ENCODE assay signal across 18 cellular contexts in genomic region chr21:31176080-31176551, GRCh38.
DNase-seq lines count a peak whose midpoint lies in the region; ATAC-seq, FAIRE-seq and TF ChIP-seq lines count a peak whose summit lies in the region.
"Had no signal": no experiment of that assay in that cellular context is flagged by ENCODE, and none has a peak within 500 bp of the region (broad histone marks: within the 10 kb centered on the region; RNA-seq: fewer than 3 reads in every experiment).

No MANE protein-coding gene starts in this region.

- CTCF ChIA-PET in activated CD8-positive, alpha-beta T cell treated with anti-CD3 and anti-CD28 coated beads for 36 hours (lab: Charles Lee) = interaction anchor here (1.2 to 2.6 kb wide), 3 partner anchors 17 to 405 kb away, joined by 3 to 11 read pairs (median 11); no protein-coding TSS in a partner anchor
- CTCF ChIA-PET in naive thymus-derived CD4-positive, alpha-beta T cell (lab: Charles Lee) = interaction anchor here (0.8 to 4.2 kb wide), 9 partner anchors 11 to 405 kb away, joined by 3 to 19 read pairs (median 4); no protein-coding TSS in a partner anchor

- peak overlapping the region; percentile 42 for H3K4me3 Mint-ChIP-seq in activated T-cell treated with anti-CD3 and anti-CD28 coated beads, Interleukin-2, amount 50 U/mL, for 4 hours
- no peak overlapping the region for H3K4me3 Mint-ChIP-seq in activated CD8-positive, alpha-beta T cell treated with anti-CD3 and anti-CD28 coated beads for 36 hours
- H3K4me3 Mint-ChIP-seq in naive thymus-derived CD4-positive, alpha-beta T cell = peak overlapping the region; percentile 22 to 91 (median 72)
- H3K4me3 Mint-ChIP-seq: activated naive CD8-positive, alpha-beta T cell treated with anti-CD3 and anti-CD28 coated beads, Interleukin-2, amount 10 ng/mL, durations not matched to agents 7 days and 5 days; central memory CD8-positive, alpha-beta T cell had no signal

- intact Hi-C loops in activated CD8-positive, alpha-beta T cell treated with anti-CD3 and anti-CD28 coated beads for 36 hours (cut with micrococcal nuclease) = no loop called here
- intact Hi-C loops in naive thymus-derived CD4-positive, alpha-beta T cell (cut with micrococcal nuclease) = no loop called here

- H3K36me3 ChIP-seq in naive thymus-derived CD4-positive, alpha-beta T cell (ENCODE audit: control insufficient read depth in 2 of 3, insufficient read depth in 3 of 3, low read length in 3 of 3) = peaks cover 0 to 4% (median 0%) of the 10 kb centered on the region in 3 experiments
- H3K36me3 ChIP-seq: spleen had no signal

- POLR2A ChIA-PET in activated CD8-positive, alpha-beta T cell treated with anti-CD3 and anti-CD28 coated beads for 36 hours (lab: Charles Lee) = interaction anchor here (0.9 to 4.6 kb wide), 4 partner anchors 15 to 382 kb away, joined by 3 to 19 read pairs (median 4); no protein-coding TSS in a partner anchor
- POLR2A ChIA-PET in naive thymus-derived CD4-positive, alpha-beta T cell (lab: Charles Lee) = interaction anchor here (1.1 to 21.5 kb wide), 7 partner anchors 8 to 75 kb away, joined by 3 to 332 read pairs (median 9); no protein-coding TSS in a partner anchor

- no peak overlapping the region for H3K4me3 ChIP-seq in NB4 (ENCODE audit: low read depth, low read length)
- H3K4me3 ChIP-seq in naive thymus-derived CD4-positive, alpha-beta T cell (ENCODE audit: low read length) = peak overlapping the region; percentile 0
- H3K4me3 ChIP-seq: spleen had no signal

- no peak for DNase-seq in activated T-cell treated with anti-CD3 and anti-CD28 coated beads, Interleukin-2, amount 50 U/mL, for 4 hours
- DNase-seq in activated T-cell treated with anti-CD3 and anti-CD28 coated beads, Interleukin-2, amount 50 U/mL, for 1 hour = no peak
- DNase-seq in NB4 (ENCODE audit: low read depth) = peak; percentile 19
- no peak for DNase-seq in activated CD8-positive, alpha-beta T cell treated with anti-CD3 and anti-CD28 coated beads for 36 hours
- no peak for DNase-seq in naive thymus-derived CD4-positive, alpha-beta T cell
- no peak for DNase-seq in stimulated activated naive CD4-positive, alpha-beta T cell treated with Interleukin-2 at 50 U/mL for 16 hours (lab: John Stamatoyannopoulos, UW)
- DNase-seq in RCC 7860 (ENCODE audit: low spot score) = no peak
- no peak for DNase-seq in DMS79 (lab: John Stamatoyannopoulos, UW)
- DNase-seq: activated naive CD8-positive, alpha-beta T cell treated with anti-CD3 and anti-CD28 coated beads, Interleukin-2, amount 10 ng/mL, durations not matched to agents 7 days and 5 days; DND-41; glutamatergic neuron; NCI-H1105 treated with DMSO at 0.1 percent for 48 hours; NCI-H2171 treated with DMSO at 0.1 percent for 48 hours; spleen had no signal

- peaks cover 11 to 81% of the 10 kb centered on the region in 2 donors for H3K4me1 ChIP-seq in naive thymus-derived CD4-positive, alpha-beta T cell (ENCODE audit: control insufficient read depth in 2 of 2, insufficient read depth in 2 of 2, low read length in 2 of 2)
- H3K4me1 ChIP-seq: parathyroid adenoma had no signal

- peak overlapping the region; percentile 11 for H3K27ac Mint-ChIP-seq in activated CD8-positive, alpha-beta T cell treated with anti-CD3 and anti-CD28 coated beads for 36 hours
- H3K27ac Mint-ChIP-seq in naive thymus-derived CD4-positive, alpha-beta T cell = peak overlapping the region; percentile 58 to 96 (median 88)
- H3K27ac Mint-ChIP-seq: activated naive CD8-positive, alpha-beta T cell treated with anti-CD3 and anti-CD28 coated beads, Interleukin-2, amount 10 ng/mL, durations not matched to agents 7 days and 5 days had no signal

- no peak for TF ChIP-seq CTCF in NB4 (IDR thresholded peaks at IDR 0.05; ENCODE audit: low read depth, low read length)
- no peak for TF ChIP-seq CTCF in activated CD8-positive, alpha-beta T cell treated with anti-CD3 and anti-CD28 coated beads for 36 hours (IDR thresholded peaks at IDR 0.05)

- H3K27me3 Mint-ChIP-seq in activated T-cell treated with anti-CD3 and anti-CD28 coated beads, Interleukin-2, amount 50 U/mL, for 4 hours (ENCODE audit: low read depth) = no peaks in the 10 kb centered on the region
- H3K27me3 Mint-ChIP-seq in activated CD8-positive, alpha-beta T cell treated with anti-CD3 and anti-CD28 coated beads for 36 hours = no peaks in the 10 kb centered on the region
- no peaks in the 10 kb centered on the region for H3K27me3 Mint-ChIP-seq in naive thymus-derived CD4-positive, alpha-beta T cell
- H3K27me3 Mint-ChIP-seq: activated naive CD8-positive, alpha-beta T cell treated with anti-CD3 and anti-CD28 coated beads, Interleukin-2, amount 10 ng/mL, durations not matched to agents 7 days and 5 days; central memory CD8-positive, alpha-beta T cell had no signal

- H3K9me3 ChIP-seq in naive thymus-derived CD4-positive, alpha-beta T cell (ENCODE audit: control insufficient read depth in 2 of 3, low read length in 3 of 3) = no peaks in the 10 kb centered on the region
- H3K9me3 ChIP-seq: spleen had no signal

- TF ChIP-seq POLR2A in NB4 (IDR thresholded peaks at IDR 0.05; ENCODE audit: extremely low read depth, insufficient read length) = no peak

- no peaks in the 10 kb centered on the region for H3K9me3 Mint-ChIP-seq in activated T-cell treated with anti-CD3 and anti-CD28 coated beads, Interleukin-2, amount 50 U/mL, for 4 hours
- H3K9me3 Mint-ChIP-seq in activated CD8-positive, alpha-beta T cell treated with anti-CD3 and anti-CD28 coated beads for 36 hours = no peaks in the 10 kb centered on the region
- peaks cover 0 to under 1% (median 0%) of the 10 kb centered on the region in 11 donors for H3K9me3 Mint-ChIP-seq in naive thymus-derived CD4-positive, alpha-beta T cell
- H3K9me3 Mint-ChIP-seq: activated naive CD8-positive, alpha-beta T cell treated with anti-CD3 and anti-CD28 coated beads, Interleukin-2, amount 10 ng/mL, durations not matched to agents 7 days and 5 days; central memory CD8-positive, alpha-beta T cell had no signal

- peak overlapping the region; percentile 71 for H3K27ac ChIP-seq in naive thymus-derived CD4-positive, alpha-beta T cell (ENCODE audit: low read depth, low read length)
- H3K27ac ChIP-seq: parathyroid adenoma had no signal

- H3K36me3 Mint-ChIP-seq in activated T-cell treated with anti-CD3 and anti-CD28 coated beads, Interleukin-2, amount 50 U/mL, for 4 hours (ENCODE audit: insufficient read depth) = peaks cover 26% of the 10 kb centered on the region
- peaks cover 26% of the 10 kb centered on the region for H3K36me3 Mint-ChIP-seq in activated CD8-positive, alpha-beta T cell treated with anti-CD3 and anti-CD28 coated beads for 36 hours (ENCODE audit: low read depth)
- H3K36me3 Mint-ChIP-seq in naive thymus-derived CD4-positive, alpha-beta T cell = peaks cover 4 to 27% (median 21%) of the 10 kb centered on the region in 5 donors

- FAIRE-seq in RCC 7860 (lab: Jason Lieb, UNC) = no peak
- FAIRE-seq: H1, islet of Langerhans had no signal

- ATAC-seq in activated T-cell treated with anti-CD3 and anti-CD28 coated beads, Interleukin-2, amount 50 U/mL, for 4 hours = no peak
- ATAC-seq in activated CD8-positive, alpha-beta T cell treated with anti-CD3 and anti-CD28 coated beads for 36 hours = no peak
- ATAC-seq in naive thymus-derived CD4-positive, alpha-beta T cell = peak; percentile 26

- peaks cover 86% of the 10 kb centered on the region for H3K4me1 Mint-ChIP-seq in activated T-cell treated with anti-CD3 and anti-CD28 coated beads, Interleukin-2, amount 50 U/mL, for 4 hours (ENCODE audit: low read depth)
- H3K4me1 Mint-ChIP-seq in activated CD8-positive, alpha-beta T cell treated with anti-CD3 and anti-CD28 coated beads for 36 hours (ENCODE audit: low read depth) = peaks cover 59% of the 10 kb centered on the region
- H3K4me1 Mint-ChIP-seq in naive thymus-derived CD4-positive, alpha-beta T cell = peaks cover 54 to 96% (median 78%) of the 10 kb centered on the region in 7 donors

- H3K27me3 ChIP-seq in naive thymus-derived CD4-positive, alpha-beta T cell (ENCODE audit: control insufficient read depth in 2 of 2, insufficient read depth in 2 of 2, low read length in 2 of 2) = no peaks in the 10 kb centered on the region
